14 cellular contexts compared by ENCODE assay signal in the genomic region with DNA sequence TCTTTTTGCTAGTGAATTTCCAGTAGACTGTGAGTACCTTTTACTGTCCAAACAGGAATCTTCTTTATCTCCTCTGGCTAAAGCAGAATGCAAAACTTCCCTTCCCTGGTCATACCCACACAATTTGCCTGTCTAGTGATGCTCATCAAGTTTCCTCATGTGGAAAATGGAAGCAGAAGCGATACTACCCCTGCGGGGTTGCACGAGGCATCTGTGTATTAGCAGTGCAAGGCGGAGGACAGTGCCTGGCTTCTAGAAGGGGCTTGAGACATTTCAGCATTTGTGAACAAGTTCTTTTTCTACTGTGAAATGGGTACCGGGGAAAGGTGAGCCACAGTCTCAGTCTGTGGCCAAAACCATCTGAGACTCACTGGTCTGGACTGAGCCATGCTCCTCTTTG.
DNase-seq lines count a peak whose midpoint lies in the region; ATAC-seq lines count a peak whose summit lies in the region.
"Had no signal": no experiment of that assay in that cellular context is flagged by ENCODE, and none has a peak within 500 bp of the region (broad histone marks: within the 10 kb centered on the region; RNA-seq: fewer than 3 reads in every experiment).

No MANE protein-coding gene starts in this region.

- ATAC-seq in GM18508 (IDR thresholded peaks at IDR 0.05; ENCODE audit: insufficient read depth, unreplicated experiment) (peak; percentile 90), GM21367 (IDR thresholded peaks at IDR 0.05; ENCODE audit: unreplicated experiment) (peak; percentile 96), HG02970 (IDR thresholded peaks at IDR 0.05; ENCODE audit: low FRiP score, unreplicated experiment) (peak; percentile 58)
- ATAC-seq: left ventricle myocardium superior had no signal

- DNase-seq in NCI-H526 (lab: John Stamatoyannopoulos, UW) (peak; percentile 46 to 58), medulla oblongata (ENCODE audit: extremely low spot score) (no peak), hypothalamus (lab: John Stamatoyannopoulos, UW) (no peak), NCI-H2227 (lab: John Stamatoyannopoulos, UW; ENCODE audit: unreplicated experiment) (no peak)
- DNase-seq in stimulated activated naive CD4-positive, alpha-beta T cell (lab: John Stamatoyannopoulos, UW): no peak
- DNase-seq: activated CD4-positive, CD25-positive, alpha-beta regulatory T cell; effector memory CD4-positive, alpha-beta T cell; left ventricle myocardium superior; NCI-H510A treated with DMSO at 0.1 percent for 48 hours; nucleus accumbens; SJCRH30 had no signal

Comparison
In these comparisons a context has a peak if more than half of its experiments do, and no peak if none do; other contexts are left out.
1. DNase-seq: peak in NCI-H526 (2 of 2); none in medulla oblongata (single experiment), hypothalamus (0 of 51), stimulated activated naive CD4-positive, alpha-beta T cell (0 of 6) and NCI-H2227 (single experiment).
2. Peak in every context shown above with its lines, with median percentiles within 50 percentile points of each other: ATAC-seq.